Comparison of ENCODE assay signal across 8 cellular contexts in genomic region chr6:105402090-105402980, GRCh38. TPM values are rescaled to one million over a fixed set of nuclear protein-coding genes. Genes with fewer than 3 reads are reported as not detected.
DNase-seq lines count a peak whose midpoint lies in the region; ATAC-seq, FAIRE-seq and TF ChIP-seq lines count a peak whose summit lies in the region.

No MANE protein-coding gene starts in this region.

- in situ Hi-C loops in astrocyte of the cerebellum (cut with HindIII; ENCODE audit: low sequenced_read_pairs), result no loop called here

- no peak for TF ChIP-seq CTCF in astrocyte of the cerebellum (IDR thresholded peaks at IDR 0.05; ENCODE audit: low read depth, low read length, missing control alignments)

- FAIRE-seq in small intestine (lab: Jason Lieb, UNC), result no peak

- no peaks in the 10 kb centered on the region for H3K27me3 ChIP-seq in CD4-positive, CD25-positive, alpha-beta regulatory T cell (ENCODE audit: control insufficient read depth, insufficient read depth, low read length)
- H3K27me3 ChIP-seq in iPS DF 6.9 (ENCODE audit: control insufficient read depth, insufficient read depth, low read length), result no peaks in the 10 kb centered on the region
- no peaks in the 10 kb centered on the region for H3K27me3 ChIP-seq in small intestine (ENCODE audit: control insufficient read depth in 2 of 2, insufficient read depth in 2 of 2, low read length in 2 of 2)

- no CpG with 5 or more reads among the region's 54 CpGs for WGBS in iPS DF 6.9 (ENCODE audit: insufficient coverage, insufficient read length)
- WGBS in small intestine, 3 donors, result 2 to 3% (median 3%) methylated on average over 34 to 54 of the region's 54 CpGs

- H3K27ac ChIP-seq in CD4-positive, CD25-positive, alpha-beta regulatory T cell (ENCODE audit: insufficient read depth, low read length, poor library complexity, severe bottlenecking), result no peak overlapping the region
- H3K27ac ChIP-seq in iPS DF 6.9 (ENCODE audit: low read length) (no peak overlapping the region), small intestine (ENCODE audit: low read depth in 1 of 2, low read length in 1 of 2) (peak overlapping the region; percentile 80 to 87)

- peak overlapping the region; percentile 78 to 95 (median 92) for H3K4me3 Mint-ChIP-seq in CD4-positive, CD25-positive, alpha-beta regulatory T cell

- no peaks in the 10 kb centered on the region for H3K27me3 Mint-ChIP-seq in CD4-positive, CD25-positive, alpha-beta regulatory T cell

- H3K4me1 ChIP-seq in CD4-positive, CD25-positive, alpha-beta regulatory T cell (ENCODE audit: control insufficient read depth, insufficient read depth, low read length, poor library complexity, severe bottlenecking), result peaks cover 44% of the 10 kb centered on the region
- H3K4me1 ChIP-seq in iPS DF 6.9 (ENCODE audit: control insufficient read depth, insufficient read depth, low read length) (peaks cover 4% of the 10 kb centered on the region; the same call in 1 of the 2 replicates), small intestine (ENCODE audit: control insufficient read depth in 2 of 2, insufficient read depth in 1 of 2, low read depth in 1 of 2, low read length in 1 of 2) (peaks cover 16 to 20% of the 10 kb centered on the region in 2 donors)

- no peaks in the 10 kb centered on the region for H3K36me3 Mint-ChIP-seq in CD4-positive, CD25-positive, alpha-beta regulatory T cell

- H3K4me1 Mint-ChIP-seq in CD4-positive, CD25-positive, alpha-beta regulatory T cell, result peaks cover 39 to 65% (median 52%) of the 10 kb centered on the region in 4 donors

- H3K27ac Mint-ChIP-seq in CD4-positive, CD25-positive, alpha-beta regulatory T cell, result peak overlapping the region in 2 of 3 donors; percentile 18 to 91

- H3K9me3 Mint-ChIP-seq in CD4-positive, CD25-positive, alpha-beta regulatory T cell, result no peaks in the 10 kb centered on the region

- peak; percentile 4 to 65 (median 34) for DNase-seq in CD4-positive, CD25-positive, alpha-beta regulatory T cell
- DNase-seq in OCI-M1 (lab: John Stamatoyannopoulos, UW), result peak; percentile 79
- no peak for DNase-seq in astrocyte of the cerebellum (ENCODE audit: low read depth)
- DNase-seq in iPS DF 6.9 (ENCODE audit: low read depth, low spot score), result no peak
- peak; percentile 58 for DNase-seq in small intestine
- DNase-seq in NCI-H187 (lab: John Stamatoyannopoulos, UW), result no peak

- peak overlapping the region; percentile 79 for H3K4me3 ChIP-seq in CD4-positive, CD25-positive, alpha-beta regulatory T cell (ENCODE audit: low read depth, low read length)
- H3K4me3 ChIP-seq in astrocyte of the cerebellum (ENCODE audit: low read depth, low read length) (peak overlapping the region; percentile 75), iPS DF 6.9 (ENCODE audit: low read length) (peak overlapping the region; percentile 91), small intestine (ENCODE audit: low read depth in 1 of 2, low read length in 2 of 2) (peak overlapping the region; percentile 91 to 94)

- peak in 1 of 2 donors; percentile 37 for ATAC-seq in CD4-positive, CD25-positive, alpha-beta regulatory T cell (ENCODE audit: low read depth in 2 of 2)
- peak; percentile 12 for ATAC-seq in GM19328 (IDR thresholded peaks at IDR 0.05; ENCODE audit: unreplicated experiment)
- peak; percentile 14 for ATAC-seq in HG03432 (IDR thresholded peaks at IDR 0.05; ENCODE audit: unreplicated experiment)

- H3K9me3 ChIP-seq in CD4-positive, CD25-positive, alpha-beta regulatory T cell (ENCODE audit: control insufficient read depth in 2 of 2, low read length in 2 of 2), result no peaks in the 10 kb centered on the region
- H3K9me3 ChIP-seq in iPS DF 6.9 (ENCODE audit: control insufficient read depth, insufficient read depth, low read length), result no peaks in the 10 kb centered on the region
- no peaks in the 10 kb centered on the region for H3K9me3 ChIP-seq in small intestine (ENCODE audit: control insufficient read depth, low read depth)

- peaks cover 2% of the 10 kb centered on the region for H3K36me3 ChIP-seq in CD4-positive, CD25-positive, alpha-beta regulatory T cell (ENCODE audit: control insufficient read depth, insufficient read depth, low read length)
- H3K36me3 ChIP-seq in iPS DF 6.9 (ENCODE audit: control insufficient read depth, insufficient read depth, low read length) (no peaks in the 10 kb centered on the region), small intestine (ENCODE audit: control insufficient read depth in 2 of 2, insufficient read depth in 2 of 2, low read length in 2 of 2) (no peaks in the 10 kb centered on the region)

RNA-seq across cellular contexts. Expression of gene PREP, which starts 0.5 kb away (rescaled TPM):
- total RNA-seq in CD4-positive, CD25-positive, alpha-beta regulatory T cell, result 33.8 TPM
- 10 to 100 TPM; 40.8 to 49.7 (median 41.8) TPM for polyA plus RNA-seq in CD4-positive, CD25-positive, alpha-beta regulatory T cell
- 10 to 100 TPM; 26.5 to 48.8 (median 36.2) TPM for polyA plus RNA-seq in small intestine

Comparison
In these comparisons a context has a peak if more than half of its experiments do, and no peak if none do; other contexts are left out.
1. DNase-seq: peak in CD4-positive, CD25-positive, alpha-beta regulatory T cell (3 of 3), OCI-M1 (single experiment) and small intestine (single experiment); none in astrocyte of the cerebellum (single experiment), iPS DF 6.9 (single experiment) and NCI-H187 (0 of 2).
2. H3K27ac ChIP-seq: peak in small intestine (2 of 2); none in CD4-positive, CD25-positive, alpha-beta regulatory T cell (single experiment) and iPS DF 6.9 (single experiment).
3. Peak in every context shown above with its lines, with median percentiles within 50 percentile points of each other: H3K4me3 ChIP-seq.